ENCODE assay signal across 8 cellular contexts in the genomic region with DNA sequence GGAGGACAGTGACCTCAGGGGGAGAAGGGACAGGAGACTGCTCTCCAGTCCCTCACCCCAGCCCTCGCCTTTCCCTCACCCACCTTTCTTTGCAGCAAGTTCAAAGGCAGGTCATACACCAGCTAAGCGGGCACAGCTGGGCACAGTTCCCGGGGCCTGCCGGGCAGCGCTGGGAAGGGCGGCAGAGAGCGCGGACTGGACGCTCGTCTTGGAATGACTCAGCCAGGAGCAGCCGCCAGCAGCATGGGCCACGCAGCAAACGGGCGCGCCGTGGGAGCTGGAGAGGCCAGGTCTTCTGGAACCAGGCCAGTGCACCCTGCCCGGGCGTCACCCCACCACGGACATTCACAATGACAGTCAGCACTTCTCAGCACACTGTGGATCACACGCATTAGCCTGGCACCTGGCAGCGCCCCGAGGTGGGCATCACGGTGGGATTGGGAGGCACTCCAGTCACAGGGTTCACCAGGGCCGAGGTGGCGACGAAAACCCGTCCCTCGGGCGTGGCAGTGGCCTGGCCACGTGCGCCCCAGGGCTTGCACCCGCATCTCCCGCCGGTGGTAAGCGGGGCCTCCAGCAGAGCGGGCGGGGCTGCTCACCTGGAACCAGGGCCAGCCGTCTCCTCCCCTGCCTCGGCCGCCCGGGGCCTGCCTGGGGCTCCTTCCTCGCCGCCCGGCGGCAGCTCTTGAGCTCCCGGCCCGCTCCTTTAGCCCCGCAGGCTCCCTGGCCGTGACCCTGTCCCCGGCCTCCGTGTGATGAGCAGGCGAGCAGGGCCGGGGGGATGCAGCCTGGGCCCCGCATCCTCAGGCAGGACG. TPM values are rescaled to one million over a fixed set of nuclear protein-coding genes. Genes with fewer than 3 reads are reported as not detected.
DNase-seq lines count a peak whose midpoint lies in the region; ATAC-seq and TF ChIP-seq lines count a peak whose summit lies in the region.

No MANE protein-coding gene starts in this region.

- H3K4me1 ChIP-seq in iPS-15b (ENCODE audit: control insufficient read depth, insufficient read depth, low read length): peaks cover 5% of the 10 kb centered on the region

- DNase-seq in CD1c-positive myeloid dendritic cell (ENCODE audit: extremely low spot score) (peak; percentile 85), astrocyte of the hippocampus (ENCODE audit: low read depth, low spot score) (peak; percentile 81), skeletal muscle cell (ENCODE audit: low read depth) (no peak), MV-4-11 (lab: John Stamatoyannopoulos, UW) (no peak), mesenteric fat pad (ENCODE audit: low spot score) (no peak)

- H3K9me3 ChIP-seq in iPS-15b (ENCODE audit: control insufficient read depth, insufficient read depth, low read length): no peaks in the 10 kb centered on the region

- H3K36me3 ChIP-seq in iPS-15b (ENCODE audit: control insufficient read depth, insufficient read depth, low read length): no peaks in the 10 kb centered on the region

- H3K4me3 ChIP-seq in iPS-15b (ENCODE audit: low read depth, low read length) (peak overlapping the region; percentile 41), skeletal muscle cell (ENCODE audit: low read depth, low read length) (peak overlapping the region; percentile 49)

- TF ChIP-seq EP300 in Ishikawa (IDR thresholded peaks at IDR 0.05; ENCODE audit: borderline replicate concordance): no peak; the same call in 1 of the 2 replicates

- ATAC-seq in GM19455 (IDR thresholded peaks at IDR 0.05; ENCODE audit: unreplicated experiment): peak; percentile 23

- peak overlapping the region; percentile 12 for H3K9ac ChIP-seq in iPS-15b (ENCODE audit: low read depth, low read length)

- peaks cover 30% of the 10 kb centered on the region for H3K27me3 ChIP-seq in iPS-15b (ENCODE audit: control insufficient read depth, insufficient read depth, low read length)

- no peak for TF ChIP-seq RAD21 in Ishikawa (IDR thresholded peaks at IDR 0.05; ENCODE audit: low read depth)

TF ChIP-seq in Ishikawa, 13 proteins besides CTCF, POLR2A, EP300 and RAD21:
- no peak for TF ChIP-seq CEBPB (IDR thresholded peaks at IDR 0.05)
- TF ChIP-seq, protein P1, sequence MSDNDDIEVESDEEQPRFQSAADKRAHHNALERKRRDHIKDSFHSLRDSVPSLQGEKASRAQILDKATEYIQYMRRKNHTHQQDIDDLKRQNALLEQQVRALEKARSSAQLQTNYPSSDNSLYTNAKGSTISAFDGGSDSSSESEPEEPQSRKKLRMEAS (IDR thresholded peaks at IDR 0.05): peak; percentile 80
- TF ChIP-seq TCF12 (IDR thresholded peaks at IDR 0.05; ENCODE audit: low read depth): no peak; the same call in 1 of the 2 replicates
- TF ChIP-seq, protein P2, sequence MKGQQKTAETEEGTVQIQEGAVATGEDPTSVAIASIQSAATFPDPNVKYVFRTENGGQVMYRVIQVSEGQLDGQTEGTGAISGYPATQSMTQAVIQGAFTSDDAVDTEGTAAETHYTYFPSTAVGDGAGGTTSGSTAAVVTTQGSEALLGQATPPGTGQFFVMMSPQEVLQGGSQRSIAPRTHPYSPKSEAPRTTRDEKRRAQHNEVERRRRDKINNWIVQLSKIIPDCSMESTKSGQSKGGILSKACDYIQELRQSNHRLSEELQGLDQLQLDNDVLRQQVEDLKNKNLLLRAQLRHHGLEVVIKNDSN (IDR thresholded peaks at IDR 0.05): peak; percentile 63
- TF ChIP-seq ZBTB7A (IDR thresholded peaks at IDR 0.05; ENCODE audit: low read depth): peak; percentile 49; the same call in 1 of the 2 replicates
- TF ChIP-seq, protein P3, sequence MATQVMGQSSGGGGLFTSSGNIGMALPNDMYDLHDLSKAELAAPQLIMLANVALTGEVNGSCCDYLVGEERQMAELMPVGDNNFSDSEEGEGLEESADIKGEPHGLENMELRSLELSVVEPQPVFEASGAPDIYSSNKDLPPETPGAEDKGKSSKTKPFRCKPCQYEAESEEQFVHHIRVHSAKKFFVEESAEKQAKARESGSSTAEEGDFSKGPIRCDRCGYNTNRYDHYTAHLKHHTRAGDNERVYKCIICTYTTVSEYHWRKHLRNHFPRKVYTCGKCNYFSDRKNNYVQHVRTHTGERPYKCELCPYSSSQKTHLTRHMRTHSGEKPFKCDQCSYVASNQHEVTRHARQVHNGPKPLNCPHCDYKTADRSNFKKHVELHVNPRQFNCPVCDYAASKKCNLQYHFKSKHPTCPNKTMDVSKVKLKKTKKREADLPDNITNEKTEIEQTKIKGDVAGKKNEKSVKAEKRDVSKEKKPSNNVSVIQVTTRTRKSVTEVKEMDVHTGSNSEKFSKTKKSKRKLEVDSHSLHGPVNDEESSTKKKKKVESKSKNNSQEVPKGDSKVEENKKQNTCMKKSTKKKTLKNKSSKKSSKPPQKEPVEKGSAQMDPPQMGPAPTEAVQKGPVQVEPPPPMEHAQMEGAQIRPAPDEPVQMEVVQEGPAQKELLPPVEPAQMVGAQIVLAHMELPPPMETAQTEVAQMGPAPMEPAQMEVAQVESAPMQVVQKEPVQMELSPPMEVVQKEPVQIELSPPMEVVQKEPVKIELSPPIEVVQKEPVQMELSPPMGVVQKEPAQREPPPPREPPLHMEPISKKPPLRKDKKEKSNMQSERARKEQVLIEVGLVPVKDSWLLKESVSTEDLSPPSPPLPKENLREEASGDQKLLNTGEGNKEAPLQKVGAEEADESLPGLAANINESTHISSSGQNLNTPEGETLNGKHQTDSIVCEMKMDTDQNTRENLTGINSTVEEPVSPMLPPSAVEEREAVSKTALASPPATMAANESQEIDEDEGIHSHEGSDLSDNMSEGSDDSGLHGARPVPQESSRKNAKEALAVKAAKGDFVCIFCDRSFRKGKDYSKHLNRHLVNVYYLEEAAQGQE (IDR thresholded peaks at IDR 0.05; ENCODE audit: low read depth): no peak
- TF ChIP-seq NFIC (IDR thresholded peaks at IDR 0.05): peak; percentile 68
- TF ChIP-seq TEAD4 (IDR thresholded peaks at IDR 0.05): no peak
- no peak for TF ChIP-seq TAF1 (IDR thresholded peaks at IDR 0.05; ENCODE audit: low read depth)
- no peak for TF ChIP-seq EGR1 (IDR thresholded peaks at IDR 0.05)
- 0 out of 2 replicates have a peak, but pooled peaks have one; percentile 22 for TF ChIP-seq FOXM1 (IDR thresholded peaks at IDR 0.05; ENCODE audit: borderline replicate concordance, low read depth)
- no peak for TF ChIP-seq YY1 (IDR thresholded peaks at IDR 0.05; ENCODE audit: low read depth)
- TF ChIP-seq CREB1 (IDR thresholded peaks at IDR 0.05; ENCODE audit: low read depth): no peak

RNA-seq across cellular contexts. Expression of a gene that starts 29.0 kb away (rescaled TPM):
- 10.1 TPM for total RNA-seq in mesenteric fat pad

RNA-seq across cellular contexts. Expression of a gene that starts 50.8 kb away (rescaled TPM):
- total RNA-seq in mesenteric fat pad: 8.8 TPM

Comparison
In these comparisons a context has a peak if more than half of its experiments do, and no peak if none do; other contexts are left out.
1. DNase-seq: peak in CD1c-positive myeloid dendritic cell (single experiment) and astrocyte of the hippocampus (single experiment); none in skeletal muscle cell (single experiment), MV-4-11 (single experiment) and mesenteric fat pad (single experiment).